17 cellular contexts compared by ENCODE assay signal in genomic region chr3:155218470-155218869, GRCh38.
"Had no signal": no experiment of that assay in that cellular context is flagged by ENCODE, and none has a peak within 500 bp of the region (broad histone marks: within the 10 kb centered on the region; RNA-seq: fewer than 3 reads in every experiment).

No MANE protein-coding gene starts in this region.

- H3K27me3 ChIP-seq: SJCRH30 had no signal

- DNase-seq: Karpas-422, KG1, MM.1S, NCI-H1092 treated with DMSO at 0.1 percent for 48 hours, NCI-H1436, NCI-H187, NCI-H2029, NCI-H2081 treated with DMSO at 0.1 percent for 48 hours, NCI-H2171, NCI-H226, NCI-H446, NCI-H510A, NCI-H524 treated with DMSO at 0.1 percent for 48 hours, NCI-H69, NCI-H774, SHP77 treated with DMSO at 0.1 percent for 48 hours, SJCRH30 had no signal

- H3K27ac ChIP-seq: SJCRH30 had no signal

- H3K4me1 ChIP-seq: SJCRH30 had no signal

- H3K4me3 ChIP-seq: SJCRH30 had no signal

- H3K9me3 ChIP-seq: SJCRH30 had no signal

- H3K36me3 ChIP-seq: SJCRH30 had no signal
